In the genomic region with DNA sequence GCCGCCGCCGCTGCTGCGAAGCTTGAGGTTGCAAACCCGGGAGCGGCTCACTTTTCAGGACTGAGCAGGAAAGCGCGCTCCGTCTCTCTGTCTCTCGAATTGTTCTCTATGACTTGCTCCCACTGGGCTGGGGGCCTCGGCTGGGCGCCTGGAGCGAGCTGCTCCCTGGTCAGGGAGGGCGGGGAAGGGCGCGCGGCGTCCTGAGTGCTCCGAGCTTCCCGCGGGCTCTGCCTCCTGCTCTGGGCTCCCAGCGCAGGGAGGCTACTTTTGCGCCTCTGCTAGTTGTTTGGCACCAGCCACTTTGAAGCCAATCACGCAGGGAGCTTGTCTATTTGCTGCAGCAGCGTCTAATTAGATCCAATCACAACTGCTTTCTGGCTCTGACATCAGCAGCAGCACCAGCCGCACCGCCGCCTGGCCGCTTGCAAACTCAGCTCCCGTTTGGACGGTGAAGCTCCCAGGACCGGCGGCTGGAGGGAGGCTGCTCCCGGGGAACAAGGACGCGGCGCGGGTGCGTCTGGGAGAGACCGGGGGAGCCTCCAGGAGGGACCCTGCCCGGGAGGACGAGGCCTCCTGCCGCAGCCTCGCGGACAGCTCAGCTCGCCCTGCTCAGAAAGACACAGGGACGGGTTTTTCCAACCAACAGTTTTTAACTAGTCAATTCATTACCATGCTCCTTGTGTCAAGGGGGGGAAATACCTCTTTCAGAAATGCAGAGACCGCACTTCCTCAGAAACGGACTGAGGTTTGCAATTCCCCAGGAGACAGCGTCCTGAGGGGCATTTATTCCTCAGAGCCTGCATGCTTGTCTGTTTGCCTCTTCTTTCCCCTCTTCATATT, we compare ENCODE assay signal across 8 cellular contexts. TPM values are rescaled to one million over a fixed set of nuclear protein-coding genes. Genes with fewer than 3 reads are reported as not detected.
DNase-seq lines count a peak whose midpoint lies in the region; ATAC-seq, FAIRE-seq and TF ChIP-seq lines count a peak whose summit lies in the region.

A gene (minus strand): TSS at position 304 of the 840 bp plus-strand sequence.

- peak; percentile 94 for FAIRE-seq in GM12892 (lab: Jason Lieb, UNC)

- H3K4me3 ChIP-seq in iPS-11a (ENCODE audit: low read depth, low read length): peak within 1 kb of the TSS; percentile 48

- H3K9me3 Mint-ChIP-seq in IgD-negative memory B cell (no peaks in the 10 kb centered on the region), WTC11 (no peaks in the 10 kb centered on the region)

- H3K4me3 Mint-ChIP-seq in IgD-negative memory B cell (peak within 1 kb of the TSS; percentile 67 to 87 (median 77)), WTC11 (peak within 1 kb of the TSS; percentile 79)

- POLR2A ChIA-PET in WTC11 (lab: Charles Lee): interaction anchor here (0.9 to 1.4 kb wide), 4 partner anchors 16 to 599 kb away, joined by 3 to 4 read pairs (median 3); no protein-coding TSS in a partner anchor

- no peak within 1 kb of the TSS for H3K27ac Mint-ChIP-seq in IgD-negative memory B cell
- H3K27ac Mint-ChIP-seq in WTC11: no peak within 1 kb of the TSS

- TF ChIP-seq CTCF in WTC11 (IDR thresholded peaks at IDR 0.05): no peak

- H3K27me3 Mint-ChIP-seq in IgD-negative memory B cell (peaks cover 77% of the 10 kb centered on the region), WTC11 (ENCODE audit: low read depth) (peaks cover 65% of the 10 kb centered on the region)

- H3K4me1 Mint-ChIP-seq in IgD-negative memory B cell (peaks cover 15 to 23% (median 21%) of the 10 kb centered on the region in 3 donors), WTC11 (peaks cover 30% of the 10 kb centered on the region)

- TF ChIP-seq POLR2A in GM12892 (IDR thresholded peaks at IDR 0.05; ENCODE audit: low read depth, low read length): peak; percentile 96

- peak; percentile 54 for DNase-seq in GM12892 (ENCODE audit: insufficient read length)
- DNase-seq in WTC11 (ENCODE audit: low spot score): peak; percentile 83
- peak; percentile 8 to 17 for DNase-seq in stimulated activated CD4-positive, alpha-beta T cell treated with anti-CD3 and anti-CD28 coated beads, Interleukin-4, amount 100 ng/mL, for 48 hours (ENCODE audit: low read depth in 2 of 2)
- DNase-seq in glomerular visceral epithelial cell (ENCODE audit: extremely low spot score): no peak
- no peak for DNase-seq in SKM-1 treated with dmso at 0.1 percent for 144 hours (lab: John Stamatoyannopoulos, UW; ENCODE audit: unreplicated experiment)

- H3K36me3 Mint-ChIP-seq in IgD-negative memory B cell (no peaks in the 10 kb centered on the region), WTC11 (no peaks in the 10 kb centered on the region)

- CTCF ChIA-PET in WTC11 (lab: Charles Lee): interaction anchor here (0.7 to 3.6 kb wide), 11 partner anchors 15 to 627 kb away, joined by 3 to 22 read pairs (median 4); no protein-coding TSS in a partner anchor

- ATAC-seq in GM21526 (IDR thresholded peaks at IDR 0.05; ENCODE audit: low FRiP score, unreplicated experiment): peak; percentile 85
- peak; percentile 88 for ATAC-seq in WTC11

TF ChIP-seq in WTC11, 78 proteins besides CTCF, POLR2A, EP300 and RAD21 (continues in another document):
- no peak for TF ChIP-seq ZNF396 (CRISPR knock-in tag; IDR thresholded peaks at IDR 0.05; ENCODE audit: borderline replicate concordance)
- TF ChIP-seq FOXK1 (CRISPR knock-in tag; IDR thresholded peaks at IDR 0.05): 0 out of 2 replicates have a peak, but pooled peaks have one; percentile 49
- no peak for TF ChIP-seq EMX1 (CRISPR knock-in tag; IDR thresholded peaks at IDR 0.05)
- TF ChIP-seq, protein P1, sequence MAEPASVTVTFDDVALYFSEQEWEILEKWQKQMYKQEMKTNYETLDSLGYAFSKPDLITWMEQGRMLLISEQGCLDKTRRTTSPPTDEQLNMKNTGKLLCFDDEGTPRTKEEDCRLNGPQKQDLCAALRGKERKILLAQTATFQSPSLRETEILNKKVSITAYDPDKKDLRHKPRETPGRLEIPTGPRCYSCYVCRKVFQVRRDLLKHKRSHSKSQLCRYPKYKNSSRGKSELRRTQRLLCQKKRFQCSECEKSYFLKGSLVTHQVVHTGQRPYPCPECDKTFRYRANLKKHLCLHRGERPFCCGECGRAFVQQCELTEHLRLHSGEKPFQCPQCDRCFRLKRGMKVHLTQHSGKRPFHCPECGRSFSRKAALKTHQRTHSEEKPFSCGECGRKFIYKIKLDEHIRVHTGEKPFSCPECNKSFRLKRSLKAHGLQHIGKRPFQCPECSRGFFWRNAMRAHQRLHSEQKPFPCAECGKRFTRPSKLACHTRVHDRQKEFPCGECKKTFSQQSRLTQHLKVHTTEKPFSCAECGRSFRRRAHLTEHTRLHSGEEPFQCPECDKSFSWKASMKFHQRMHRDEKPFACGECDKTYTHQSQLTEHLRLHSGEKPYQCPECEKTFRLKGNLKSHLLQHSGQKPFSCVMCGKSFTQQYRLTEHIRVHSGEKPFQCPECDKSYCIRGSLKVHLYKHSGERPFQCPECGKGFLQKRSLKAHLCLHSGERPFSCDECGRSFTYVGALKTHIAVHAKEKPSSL (CRISPR knock-in tag; conservative IDR thresholded peaks at IDR 0.05): no peak
- TF ChIP-seq, protein P2, sequence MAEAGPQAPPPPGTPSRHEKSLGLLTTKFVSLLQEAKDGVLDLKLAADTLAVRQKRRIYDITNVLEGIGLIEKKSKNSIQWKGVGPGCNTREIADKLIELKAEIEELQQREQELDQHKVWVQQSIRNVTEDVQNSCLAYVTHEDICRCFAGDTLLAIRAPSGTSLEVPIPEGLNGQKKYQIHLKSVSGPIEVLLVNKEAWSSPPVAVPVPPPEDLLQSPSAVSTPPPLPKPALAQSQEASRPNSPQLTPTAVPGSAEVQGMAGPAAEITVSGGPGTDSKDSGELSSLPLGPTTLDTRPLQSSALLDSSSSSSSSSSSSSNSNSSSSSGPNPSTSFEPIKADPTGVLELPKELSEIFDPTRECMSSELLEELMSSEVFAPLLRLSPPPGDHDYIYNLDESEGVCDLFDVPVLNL (CRISPR knock-in tag; IDR thresholded peaks at IDR 0.05; ENCODE audit: borderline replicate concordance, low read depth): no peak
- TF ChIP-seq ZNF138 (CRISPR knock-in tag; conservative IDR thresholded peaks at IDR 0.05): no peak
- TF ChIP-seq, protein P3, sequence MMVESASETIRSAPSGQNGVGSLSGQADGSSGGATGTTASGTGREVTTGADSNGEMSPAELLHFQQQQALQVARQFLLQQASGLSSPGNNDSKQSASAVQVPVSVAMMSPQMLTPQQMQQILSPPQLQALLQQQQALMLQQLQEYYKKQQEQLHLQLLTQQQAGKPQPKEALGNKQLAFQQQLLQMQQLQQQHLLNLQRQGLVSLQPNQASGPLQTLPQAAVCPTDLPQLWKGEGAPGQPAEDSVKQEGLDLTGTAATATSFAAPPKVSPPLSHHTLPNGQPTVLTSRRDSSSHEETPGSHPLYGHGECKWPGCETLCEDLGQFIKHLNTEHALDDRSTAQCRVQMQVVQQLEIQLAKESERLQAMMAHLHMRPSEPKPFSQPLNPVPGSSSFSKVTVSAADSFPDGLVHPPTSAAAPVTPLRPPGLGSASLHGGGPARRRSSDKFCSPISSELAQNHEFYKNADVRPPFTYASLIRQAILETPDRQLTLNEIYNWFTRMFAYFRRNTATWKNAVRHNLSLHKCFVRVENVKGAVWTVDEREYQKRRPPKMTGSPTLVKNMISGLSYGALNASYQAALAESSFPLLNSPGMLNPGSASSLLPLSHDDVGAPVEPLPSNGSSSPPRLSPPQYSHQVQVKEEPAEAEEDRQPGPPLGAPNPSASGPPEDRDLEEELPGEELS (CRISPR knock-in tag; IDR thresholded peaks at IDR 0.05): 0 out of 2 replicates have a peak, but pooled peaks have one; percentile 49
- TF ChIP-seq, protein P4, sequence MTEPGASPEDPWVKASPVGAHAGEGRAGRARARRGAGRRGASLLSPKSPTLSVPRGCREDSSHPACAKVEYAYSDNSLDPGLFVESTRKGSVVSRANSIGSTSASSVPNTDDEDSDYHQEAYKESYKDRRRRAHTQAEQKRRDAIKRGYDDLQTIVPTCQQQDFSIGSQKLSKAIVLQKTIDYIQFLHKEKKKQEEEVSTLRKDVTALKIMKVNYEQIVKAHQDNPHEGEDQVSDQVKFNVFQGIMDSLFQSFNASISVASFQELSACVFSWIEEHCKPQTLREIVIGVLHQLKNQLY (CRISPR knock-in tag; IDR thresholded peaks at IDR 0.05): no peak
- no peak for TF ChIP-seq JUN (CRISPR knock-in tag; IDR thresholded peaks at IDR 0.05)
- no peak for TF ChIP-seq ATF1 (CRISPR knock-in tag; IDR thresholded peaks at IDR 0.05)
- TF ChIP-seq, protein P5, sequence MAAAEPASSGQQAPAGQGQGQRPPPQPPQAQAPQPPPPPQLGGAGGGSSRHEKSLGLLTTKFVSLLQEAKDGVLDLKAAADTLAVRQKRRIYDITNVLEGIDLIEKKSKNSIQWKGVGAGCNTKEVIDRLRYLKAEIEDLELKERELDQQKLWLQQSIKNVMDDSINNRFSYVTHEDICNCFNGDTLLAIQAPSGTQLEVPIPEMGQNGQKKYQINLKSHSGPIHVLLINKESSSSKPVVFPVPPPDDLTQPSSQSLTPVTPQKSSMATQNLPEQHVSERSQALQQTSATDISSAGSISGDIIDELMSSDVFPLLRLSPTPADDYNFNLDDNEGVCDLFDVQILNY (CRISPR knock-in tag; IDR thresholded peaks at IDR 0.05): 0 out of 2 replicates have a peak, but pooled peaks have one; percentile 56
- no peak for TF ChIP-seq NR1H2 (CRISPR knock-in tag; IDR thresholded peaks at IDR 0.05)
- peak; percentile 87 for TF ChIP-seq MYBL2 (CRISPR knock-in tag; IDR thresholded peaks at IDR 0.05)

RNA-seq across cellular contexts. Expression of the gene that starts here (rescaled TPM):
- polyA plus RNA-seq in GM12892 (2012; ENCODE audit: missing spikeins): 1.5 TPM
- polyA plus RNA-seq in IgD-negative memory B cell: not detected
- total RNA-seq in WTC11 (2021): 3.3 to 4.9 TPM (median 3.7 TPM) in 3 replicates

Comparison
In these comparisons a context has a peak if more than half of its experiments do, and no peak if none do; other contexts are left out.
1. DNase-seq: peak in GM12892 (single experiment), WTC11 (single experiment) and stimulated activated CD4-positive, alpha-beta T cell treated with anti-CD3 and anti-CD28 coated beads, Interleukin-4, amount 100 ng/mL, for 48 hours (2 of 2); none in glomerular visceral epithelial cell (single experiment) and SKM-1 treated with dmso at 0.1 percent for 144 hours (single experiment).